ENCODE assay signal across 10 cellular contexts in the genomic region with DNA sequence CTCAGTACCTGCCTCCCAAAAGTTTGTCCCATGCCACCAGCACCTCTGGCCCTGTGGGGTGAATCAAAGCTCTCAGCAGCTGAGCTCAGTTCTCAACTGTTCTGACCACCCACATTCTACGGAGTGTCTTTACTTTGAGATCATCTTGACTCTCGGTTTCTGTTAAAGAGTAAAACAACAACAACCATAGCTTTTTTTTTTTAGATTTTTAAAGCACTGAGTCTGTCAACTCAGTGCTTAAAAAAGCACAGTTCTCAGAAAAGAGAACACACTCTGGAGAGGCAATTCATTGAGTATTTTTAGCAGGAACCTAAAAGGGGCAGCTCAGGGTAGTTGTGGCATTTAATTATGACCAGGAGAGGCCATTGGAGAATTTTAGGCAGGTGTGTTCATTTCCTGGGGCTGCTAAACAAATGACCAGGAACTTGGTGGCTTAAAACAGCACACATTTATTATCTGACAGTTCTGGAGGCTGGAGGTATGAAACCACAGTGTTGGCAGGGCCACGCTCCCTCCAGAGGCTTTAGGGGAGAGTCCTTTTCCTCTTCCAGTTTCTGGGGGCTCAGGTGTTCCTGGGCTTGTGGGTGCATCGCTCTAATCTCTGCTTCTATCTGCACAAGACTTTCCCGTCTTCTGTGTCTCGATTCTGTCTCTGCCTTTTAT.
DNase-seq lines count a peak whose midpoint lies in the region; ATAC-seq and TF ChIP-seq lines count a peak whose summit lies in the region.
"Had no signal": no experiment of that assay in that cellular context is flagged by ENCODE, and none has a peak within 500 bp of the region (broad histone marks: within the 10 kb centered on the region; RNA-seq: fewer than 3 reads in every experiment).

No MANE protein-coding gene starts in this region.

- DNase-seq in GM10266 (ENCODE audit: extremely low spot score): peak; percentile 81
- peak; percentile 63 for DNase-seq in GM19240 (ENCODE audit: insufficient read length, low spot score)
- DNase-seq in MV-4-11 (lab: John Stamatoyannopoulos, UW): peak; percentile 59
- no peak for DNase-seq in stimulated activated CD4-positive, alpha-beta T cell treated with anti-CD3 and anti-CD28 coated beads, Interleukin-4, amount 100 ng/mL, for 24 hours
- no peak for DNase-seq in NCI-H1092 (lab: John Stamatoyannopoulos, UW)
- DNase-seq: islet precursor cell; stimulated activated CD4-positive, alpha-beta T cell treated with anti-CD3 and anti-CD28 coated beads, Interleukin-1b, Interleukin-23, amount 100 ng/mL, for 48 hours had no signal

- TF ChIP-seq CTCF in GM10266 (IDR thresholded peaks at IDR 0.05; ENCODE audit: control insufficient read depth, insufficient read depth, low read depth, missing control alignments): no peak

- ATAC-seq in HG02763 (IDR thresholded peaks at IDR 0.05; ENCODE audit: unreplicated experiment): peak; percentile 70
- ATAC-seq in GM19397 (IDR thresholded peaks at IDR 0.05; ENCODE audit: unreplicated experiment): no peak
- ATAC-seq in SK-N-SH treated with all-trans-retinoic acid at 6 μM for 48 hours: no peak

TF ChIP-seq in SK-N-SH treated with all-trans-retinoic acid at 6 μM for 48 hours, 23 proteins besides CTCF, POLR2A, EP300 and RAD21:
- TF ChIP-seq ZFP30 (CRISPR knock-in tag; IDR thresholded peaks at IDR 0.05) (no peak), TOX (CRISPR knock-in tag; IDR thresholded peaks at IDR 0.05; ENCODE audit: borderline replicate concordance) (no peak), PPARA (CRISPR knock-in tag; IDR thresholded peaks at IDR 0.05; ENCODE audit: borderline replicate concordance) (no peak), TCF4 (CRISPR knock-in tag; IDR thresholded peaks at IDR 0.05; ENCODE audit: borderline replicate concordance) (no peak), TSHZ2 (CRISPR knock-in tag; IDR thresholded peaks at IDR 0.05) (no peak), ZFP3 (CRISPR knock-in tag; IDR thresholded peaks at IDR 0.05) (no peak), ESRRG (CRISPR knock-in tag; IDR thresholded peaks at IDR 0.05) (no peak), SNAI2 (CRISPR knock-in tag; IDR thresholded peaks at IDR 0.05) (no peak), RARB (CRISPR knock-in tag; IDR thresholded peaks at IDR 0.05) (no peak), GLIS3 (CRISPR knock-in tag; IDR thresholded peaks at IDR 0.05) (no peak), ZNF70 (CRISPR knock-in tag; IDR thresholded peaks at IDR 0.05) (no peak), PATZ1 (CRISPR knock-in tag; IDR thresholded peaks at IDR 0.05; ENCODE audit: borderline replicate concordance) (no peak), ZC3H10 (CRISPR knock-in tag; IDR thresholded peaks at IDR 0.05) (no peak), OSR1 (CRISPR knock-in tag; IDR thresholded peaks at IDR 0.05) (no peak), BACH2 (CRISPR knock-in tag; IDR thresholded peaks at IDR 0.05; ENCODE audit: borderline replicate concordance) (no peak), ISL1 (CRISPR knock-in tag; IDR thresholded peaks at IDR 0.05) (no peak), ZNF565 (CRISPR knock-in tag; conservative IDR thresholded peaks at IDR 0.05; ENCODE audit: low read depth) (no peak), CSRNP3 (CRISPR knock-in tag; IDR thresholded peaks at IDR 0.05) (no peak)
- TF ChIP-seq, protein P1, sequence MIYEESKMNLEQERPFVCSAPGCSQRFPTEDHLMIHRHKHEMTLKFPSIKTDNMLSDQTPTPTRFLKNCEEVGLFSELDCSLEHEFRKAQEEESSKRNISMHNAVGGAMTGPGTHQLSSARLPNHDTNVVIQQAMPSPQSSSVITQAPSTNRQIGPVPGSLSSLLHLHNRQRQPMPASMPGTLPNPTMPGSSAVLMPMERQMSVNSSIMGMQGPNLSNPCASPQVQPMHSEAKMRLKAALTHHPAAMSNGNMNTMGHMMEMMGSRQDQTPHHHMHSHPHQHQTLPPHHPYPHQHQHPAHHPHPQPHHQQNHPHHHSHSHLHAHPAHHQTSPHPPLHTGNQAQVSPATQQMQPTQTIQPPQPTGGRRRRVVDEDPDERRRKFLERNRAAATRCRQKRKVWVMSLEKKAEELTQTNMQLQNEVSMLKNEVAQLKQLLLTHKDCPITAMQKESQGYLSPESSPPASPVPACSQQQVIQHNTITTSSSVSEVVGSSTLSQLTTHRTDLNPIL (CRISPR knock-in tag; IDR thresholded peaks at IDR 0.05; ENCODE audit: low read depth): no peak
- TF ChIP-seq, protein P2, sequence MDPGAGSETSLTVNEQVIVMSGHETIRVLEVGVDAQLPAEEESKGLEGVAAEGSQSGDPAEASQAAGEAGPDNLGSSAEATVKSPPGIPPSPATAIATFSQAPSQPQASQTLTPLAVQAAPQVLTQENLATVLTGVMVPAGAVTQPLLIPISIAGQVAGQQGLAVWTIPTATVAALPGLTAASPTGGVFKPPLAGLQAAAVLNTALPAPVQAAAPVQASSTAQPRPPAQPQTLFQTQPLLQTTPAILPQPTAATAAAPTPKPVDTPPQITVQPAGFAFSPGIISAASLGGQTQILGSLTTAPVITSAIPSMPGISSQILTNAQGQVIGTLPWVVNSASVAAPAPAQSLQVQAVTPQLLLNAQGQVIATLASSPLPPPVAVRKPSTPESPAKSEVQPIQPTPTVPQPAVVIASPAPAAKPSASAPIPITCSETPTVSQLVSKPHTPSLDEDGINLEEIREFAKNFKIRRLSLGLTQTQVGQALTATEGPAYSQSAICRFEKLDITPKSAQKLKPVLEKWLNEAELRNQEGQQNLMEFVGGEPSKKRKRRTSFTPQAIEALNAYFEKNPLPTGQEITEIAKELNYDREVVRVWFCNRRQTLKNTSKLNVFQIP (CRISPR knock-in tag; IDR thresholded peaks at IDR 0.05; ENCODE audit: borderline replicate concordance, low read depth): no peak

Comparison
In these comparisons a context has a peak if more than half of its experiments do, and no peak if none do; other contexts are left out.
1. DNase-seq: peak in GM10266 (single experiment), GM19240 (single experiment) and MV-4-11 (single experiment); none in stimulated activated CD4-positive, alpha-beta T cell treated with anti-CD3 and anti-CD28 coated beads, Interleukin-4, amount 100 ng/mL, for 24 hours (single experiment) and NCI-H1092 (single experiment).